Comparison of ENCODE assay signal across 10 cellular contexts in genomic region chrX:40374486-40374885, GRCh38.
"Had no signal": no experiment of that assay in that cellular context is flagged by ENCODE, and none has a peak within 500 bp of the region (broad histone marks: within the 10 kb centered on the region; RNA-seq: fewer than 3 reads in every experiment).

No MANE protein-coding gene starts in this region.

- H3K4me3 Mint-ChIP-seq: GM23338, H9, IgD-negative memory B cell had no signal

- H3K27ac ChIP-seq: KMS-11 had no signal

- H2AFZ ChIP-seq: GM23338 had no signal

- H3K4me2 ChIP-seq: GM23338, KMS-11 had no signal

- H3K4me3 ChIP-seq: GM23338 had no signal

- H3K9me3 Mint-ChIP-seq: GM23338 had no signal

- H3K27ac Mint-ChIP-seq: GM23338, H9, IgD-negative memory B cell had no signal

- H3K4me1 Mint-ChIP-seq: GM23338 had no signal

- FAIRE-seq: H1, H54, HepG2, HTR-8/SVneo had no signal

- H3K36me3 Mint-ChIP-seq: IgD-negative memory B cell had no signal

- ATAC-seq: GM23338, HepG2 had no signal

- DNase-seq: H9, HCEC 1CT, KBM-7 had no signal
